ENCODE assay signal across 25 cellular contexts in the genomic region with DNA sequence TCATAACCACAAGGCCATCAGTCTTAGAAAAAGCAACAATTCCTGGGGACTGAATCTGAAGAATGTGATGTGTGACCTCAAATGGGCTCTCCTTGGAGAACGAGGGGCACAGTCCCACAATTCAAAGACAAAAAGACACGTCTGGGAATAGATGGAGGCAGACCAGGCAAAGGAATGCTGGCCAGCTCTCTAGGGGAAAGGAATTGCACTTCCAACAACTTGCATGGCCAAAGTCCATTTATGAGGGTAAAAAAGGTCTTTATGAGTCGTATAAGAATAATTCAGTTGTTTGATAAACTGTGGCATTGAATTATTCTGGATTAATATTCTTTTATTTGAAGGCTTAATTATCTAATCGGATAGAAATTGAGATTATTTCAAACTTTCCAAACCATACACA.
"Had no signal": no experiment of that assay in that cellular context is flagged by ENCODE, and none has a peak within 500 bp of the region (broad histone marks: within the 10 kb centered on the region; RNA-seq: fewer than 3 reads in every experiment).

No MANE protein-coding gene starts in this region.

- H3K36me3 ChIP-seq: gastroesophageal sphincter, heart right ventricle, lower lobe of right lung, ovary, sigmoid colon, thoracic aorta, tibial nerve, upper lobe of left lung had no signal

- H3K4me1 ChIP-seq: gastroesophageal sphincter, heart right ventricle, lower lobe of right lung, psoas muscle, sigmoid colon, tibial nerve, upper lobe of left lung had no signal

- ATAC-seq: gastroesophageal sphincter; heart right ventricle; left ventricle myocardium superior; lower lobe of right lung; naive thymus-derived CD8-positive, alpha-beta T cell; psoas muscle; right cardiac atrium; stimulated activated naive B cell treated with anti-CD40 and anti-IgM and Interleukin-4, amounts not matched to agents 10 μg/mL and 1 μg/mL and 100 μg/mL, for 72 hours had no signal

- H3K9me3 ChIP-seq: gastroesophageal sphincter, heart right ventricle, lower lobe of right lung, ovary, psoas muscle, sigmoid colon, thoracic aorta, tibial nerve, upper lobe of left lung had no signal

- FAIRE-seq: colon, islet of Langerhans, urothelium cell line had no signal

- DNase-seq: dorsolateral prefrontal cortex; effector CD4-positive, alpha-beta T cell; foreskin keratinocyte; heart right ventricle; hippocampal formation; left ventricle myocardium superior; lower lobe of right lung; naive thymus-derived CD8-positive, alpha-beta T cell; occipital lobe; ovary; posterior cingulate gyrus; psoas muscle; right cardiac atrium; sigmoid colon; stimulated activated CD4-positive, alpha-beta T cell treated with anti-CD3 and anti-CD28 coated beads, Interleukin-15, amount 100 ng/mL, for 24 hours; stimulated activated CD4-positive, alpha-beta T cell treated with anti-CD3 and anti-CD28 coated beads, Interleukin-2, amount 100 ng/mL, for 48 hours; stimulated activated naive B cell treated with anti-CD40 and anti-IgM and Interleukin-4, amounts not matched to agents 10 μg/mL and 1 μg/mL and 100 μg/mL, for 72 hours; upper lobe of left lung had no signal

- H3K4me3 ChIP-seq: dorsolateral prefrontal cortex, gastroesophageal sphincter, heart right ventricle, lower lobe of right lung, ovary, psoas muscle, sigmoid colon, skin epidermis, thoracic aorta, tibial nerve, upper lobe of left lung had no signal

- H3K27ac ChIP-seq: dorsolateral prefrontal cortex, foreskin keratinocyte, gastroesophageal sphincter, heart right ventricle, lower lobe of right lung, ovary, psoas muscle, sigmoid colon, skin epidermis, thoracic aorta, tibial nerve, upper lobe of left lung had no signal

- H3K27me3 ChIP-seq: foreskin keratinocyte, gastroesophageal sphincter, heart right ventricle, ovary, tibial nerve, upper lobe of left lung had no signal
